15 cellular contexts compared by ENCODE assay signal in genomic region chr13:113062691-113063090, GRCh38. TPM values are rescaled to one million over a fixed set of nuclear protein-coding genes. Genes with fewer than 3 reads are reported as not detected.
DNase-seq lines count a peak whose midpoint lies in the region; ATAC-seq and TF ChIP-seq lines count a peak whose summit lies in the region.
"Had no signal": no experiment of that assay in that cellular context is flagged by ENCODE, and none has a peak within 500 bp of the region (broad histone marks: within the 10 kb centered on the region; RNA-seq: fewer than 3 reads in every experiment).

No MANE protein-coding gene starts in this region.

- ATAC-seq in Right ventricle myocardium inferior (no peak), T-cell (replicated peaks in 1 of 4) (no peak), HG03280 (IDR thresholded peaks at IDR 0.05; ENCODE audit: unreplicated experiment) (no peak)
- ATAC-seq in CD8-positive, alpha-beta T cell = no peak

- H3K23ac ChIP-seq in neuronal stem cell (ENCODE audit: low read depth, low read length, poor library complexity) = peak overlapping the region; percentile 5

- CTCF ChIA-PET in T-cell (lab: Charles Lee) = no interaction called here
- CTCF ChIA-PET in CD8-positive, alpha-beta T cell (lab: Charles Lee) = no interaction called here

- H2AFZ ChIP-seq in neuronal stem cell (ENCODE audit: low read length) = no peak overlapping the region

- TF ChIP-seq POLR2A in suprapubic skin (IDR thresholded peaks at IDR 0.05) = no peak

- no peak overlapping the region for H3K9ac ChIP-seq in neuronal stem cell (ENCODE audit: low read depth, low read length, poor library complexity)

- DNase-seq in Right ventricle myocardium inferior (ENCODE audit: missing footprints) (peak; percentile 31), left ventricle myocardium inferior (no peak), chondrocyte (ENCODE audit: low spot score) (peak; percentile 50), neuronal stem cell (ENCODE audit: low spot score) (no peak), suprapubic skin (ENCODE audit: low spot score in 2 of 2) (peak; percentile 36 to 43), T-cell (no peak)
- no peak for DNase-seq in CD8-positive, alpha-beta T cell
- DNase-seq: Caco-2, GF-D8 had no signal

- WGBS in neuronal stem cell (ENCODE audit: extremely low coverage in 2 of 2, insufficient read length in 2 of 2, insufficient replicate concordance in 1 of 2), 2 donors = no CpG with 5 or more reads among the region's 14 CpGs
- WGBS in suprapubic skin = 93% methylated on average over 13 of the region's 14 CpGs

- no peak overlapping the region for H3K18ac ChIP-seq in neuronal stem cell (ENCODE audit: low read length)

- H3K27me3 Mint-ChIP-seq in chondrocyte (ENCODE audit: low read depth) (no peaks in the 10 kb centered on the region), T-cell (no peaks in the 10 kb centered on the region)
- H3K27me3 Mint-ChIP-seq in CD8-positive, alpha-beta T cell (ENCODE audit: low read depth) = no peaks in the 10 kb centered on the region
- H3K27me3 Mint-ChIP-seq: CD8-positive, alpha-beta memory T cell had no signal

- TF ChIP-seq CTCF in left ventricle myocardium inferior (IDR thresholded peaks at IDR 0.05; ENCODE audit: borderline replicate concordance) (no peak), chondrocyte (IDR thresholded peaks at IDR 0.05) (no peak), suprapubic skin (IDR thresholded peaks at IDR 0.05) (no peak)
- TF ChIP-seq CTCF in CD8-positive, alpha-beta T cell (IDR thresholded peaks at IDR 0.05) = no peak

- H3K4me3 Mint-ChIP-seq in chondrocyte (ENCODE audit: unreplicated experiment) = no peak overlapping the region
- no peak overlapping the region for H3K4me3 Mint-ChIP-seq in T-cell
- no peak overlapping the region for H3K4me3 Mint-ChIP-seq in CD8-positive, alpha-beta T cell
- H3K4me3 Mint-ChIP-seq: CD14-positive monocyte; CD8-positive, alpha-beta memory T cell had no signal

- H2BK5ac ChIP-seq in neuronal stem cell (ENCODE audit: low read length) = no peak overlapping the region

- H3K9me3 Mint-ChIP-seq in chondrocyte (ENCODE audit: low read depth) (no peaks in the 10 kb centered on the region), T-cell (no peaks in the 10 kb centered on the region)
- H3K9me3 Mint-ChIP-seq in CD8-positive, alpha-beta T cell = no peaks in the 10 kb centered on the region
- H3K9me3 Mint-ChIP-seq: CD8-positive, alpha-beta memory T cell had no signal

- H2AK5ac ChIP-seq in neuronal stem cell (ENCODE audit: low read depth, low read length) = no peak overlapping the region

- H3K36me3 Mint-ChIP-seq in chondrocyte (ENCODE audit: low read depth) (peaks cover 2% of the 10 kb centered on the region), T-cell (peaks cover 14% of the 10 kb centered on the region)
- H3K36me3 Mint-ChIP-seq in CD8-positive, alpha-beta T cell = peaks cover 17% of the 10 kb centered on the region
- H3K36me3 Mint-ChIP-seq: CD14-positive monocyte had no signal

- no peak overlapping the region for H2BK12ac ChIP-seq in neuronal stem cell (ENCODE audit: low read length)

- H3K4me2 ChIP-seq in neuronal stem cell (ENCODE audit: insufficient read depth, low read length, poor library complexity, severe bottlenecking) = no peak overlapping the region

- H3K79me1 ChIP-seq in neuronal stem cell (ENCODE audit: low read depth, low read length) = no peaks in the 10 kb centered on the region

- H3K14ac ChIP-seq in neuronal stem cell (ENCODE audit: low read length) = no peak overlapping the region

- H4K91ac ChIP-seq in neuronal stem cell (ENCODE audit: low read depth, low read length, poor library complexity) = no peak overlapping the region

- H2BK120ac ChIP-seq in neuronal stem cell (ENCODE audit: low read depth, low read length) = no peak overlapping the region

- POLR2A ChIA-PET in T-cell (lab: Charles Lee) = no interaction called here
- POLR2A ChIA-PET in CD8-positive, alpha-beta T cell (lab: Charles Lee) = no interaction called here

- H4K8ac ChIP-seq in neuronal stem cell (ENCODE audit: low read depth, low read length) = no peak overlapping the region

- H3K4me1 Mint-ChIP-seq in chondrocyte (ENCODE audit: low read depth) = peaks cover 11% of the 10 kb centered on the region
- no peaks in the 10 kb centered on the region for H3K4me1 Mint-ChIP-seq in T-cell
- H3K4me1 Mint-ChIP-seq in CD8-positive, alpha-beta T cell (ENCODE audit: low read depth) = no peaks in the 10 kb centered on the region
- H3K4me1 Mint-ChIP-seq: CD14-positive monocyte; CD8-positive, alpha-beta memory T cell had no signal

- no peaks in the 10 kb centered on the region for H3K4me1 ChIP-seq in left ventricle myocardium inferior
- H3K4me1 ChIP-seq in neuronal stem cell (ENCODE audit: control insufficient read depth in 2 of 2, insufficient read depth in 1 of 2, low read depth in 1 of 2, low read length in 2 of 2) = peaks cover 0 to 2% of the 10 kb centered on the region in 2 donors
- H3K4me1 ChIP-seq in suprapubic skin = no peaks in the 10 kb centered on the region
- no peaks in the 10 kb centered on the region for H3K4me1 ChIP-seq in CD8-positive, alpha-beta T cell (ENCODE audit: insufficient read depth, low read length)
- H3K4me1 ChIP-seq: Caco-2, HAP-1 had no signal

- peaks cover 22% of the 10 kb centered on the region for H3K36me3 ChIP-seq in left ventricle myocardium inferior
- peaks cover 15 to 17% of the 10 kb centered on the region in 2 donors for H3K36me3 ChIP-seq in neuronal stem cell (replicated peaks in 1 of 2; ENCODE audit: control insufficient read depth in 2 of 2, insufficient read depth in 2 of 2, low read length in 2 of 2)
- peaks cover 36% of the 10 kb centered on the region for H3K36me3 ChIP-seq in suprapubic skin
- H3K36me3 ChIP-seq in CD8-positive, alpha-beta T cell (ENCODE audit: insufficient read depth, low read length) = no peaks in the 10 kb centered on the region
- H3K36me3 ChIP-seq: HAP-1 had no signal

- intact Hi-C loops in Right ventricle myocardium inferior (cut with DNase I) = no loop called here
- intact Hi-C loops in left ventricle myocardium inferior (cut with micrococcal nuclease) = no loop called here
- intact Hi-C loops in CD8-positive, alpha-beta T cell (cut with DNase I, micrococcal nuclease) = no loop called here

- H3K27me3 ChIP-seq in left ventricle myocardium inferior (ENCODE audit: low read depth) = no peaks in the 10 kb centered on the region
- no peaks in the 10 kb centered on the region for H3K27me3 ChIP-seq in neuronal stem cell (ENCODE audit: control insufficient read depth in 3 of 3, insufficient read depth in 3 of 3, low read depth in 1 of 3, low read length in 3 of 3)
- H3K27me3 ChIP-seq in suprapubic skin = no peaks in the 10 kb centered on the region
- no peaks in the 10 kb centered on the region for H3K27me3 ChIP-seq in CD8-positive, alpha-beta T cell (ENCODE audit: insufficient read depth, low read length)

- no peaks in the 10 kb centered on the region for H3K9me3 ChIP-seq in left ventricle myocardium inferior (replicated peaks)
- peaks cover 4 to 8% of the 10 kb centered on the region in 2 donors for H3K9me3 ChIP-seq in neuronal stem cell (replicated peaks in 1 of 2; ENCODE audit: control insufficient read depth in 2 of 2, insufficient read depth in 1 of 2, low read depth in 1 of 2, low read length in 2 of 2)
- H3K9me3 ChIP-seq in suprapubic skin = no peaks in the 10 kb centered on the region
- no peaks in the 10 kb centered on the region for H3K9me3 ChIP-seq in CD8-positive, alpha-beta T cell (ENCODE audit: low read length)
- H3K9me3 ChIP-seq: Caco-2, HAP-1 had no signal

- H2BK15ac ChIP-seq in neuronal stem cell (ENCODE audit: low read length) = no peak overlapping the region

- no peak overlapping the region for H3K4me3 ChIP-seq in left ventricle myocardium inferior
- H3K4me3 ChIP-seq in neuronal stem cell (ENCODE audit: low read length in 2 of 2) = no peak overlapping the region
- H3K4me3 ChIP-seq in suprapubic skin = no peak overlapping the region
- no peak overlapping the region for H3K4me3 ChIP-seq in CD8-positive, alpha-beta T cell (ENCODE audit: low read depth, low read length)
- H3K4me3 ChIP-seq: HAP-1 had no signal

- no peak overlapping the region for H3K4ac ChIP-seq in neuronal stem cell (ENCODE audit: low read length)

- H3K27ac ChIP-seq in left ventricle myocardium inferior (replicated peaks) = no peak overlapping the region
- no peak overlapping the region for H3K27ac ChIP-seq in neuronal stem cell (replicated peaks; ENCODE audit: low read length)
- no peak overlapping the region for H3K27ac ChIP-seq in suprapubic skin
- H3K27ac ChIP-seq in CD8-positive, alpha-beta T cell (ENCODE audit: low read depth, low read length) = no peak overlapping the region
- H3K27ac ChIP-seq: 22Rv1 had no signal

- no peak for TF ChIP-seq EP300 in suprapubic skin (IDR thresholded peaks at IDR 0.05)

- no peak overlapping the region for H3K27ac Mint-ChIP-seq in chondrocyte (ENCODE audit: unreplicated experiment)
- H3K27ac Mint-ChIP-seq in T-cell = no peak overlapping the region
- H3K27ac Mint-ChIP-seq in CD8-positive, alpha-beta T cell = no peak overlapping the region
- H3K27ac Mint-ChIP-seq: CD8-positive, alpha-beta memory T cell had no signal

RNA-seq across cellular contexts. Expression of gene F7, which starts 42.9 kb away (rescaled TPM):
- total RNA-seq in Right ventricle myocardium inferior (not detected), left ventricle myocardium inferior (not detected), chondrocyte (0.34 to 0.85 TPM (median 0.60 TPM) in 3 replicates), suprapubic skin (not detected), T-cell (under 1 TPM in 3 of 5 donors, not detected in 2; 0.13 to 0.23 (median 0.23) TPM)
- polyA plus RNA-seq in neuronal stem cell (2013, experiment 1 of 2) = 0.68 TPM
- polyA plus RNA-seq in neuronal stem cell (2013, experiment 2 of 2) = 0.62 TPM
- total RNA-seq in CD8-positive, alpha-beta T cell = not detected
- total RNA-seq: A673 had no signal
- polyA plus RNA-seq: CD14-positive monocyte had no signal

RNA-seq across cellular contexts. Expression of gene F10, which starts 59.9 kb away (rescaled TPM):
- total RNA-seq in Right ventricle myocardium inferior = 5.2 TPM
- total RNA-seq in left ventricle myocardium inferior = 3.5 TPM
- 1.9 to 2.0 TPM in 2 of 3 replicates, not detected in the other for total RNA-seq in chondrocyte
- 3.9 TPM for polyA plus RNA-seq in neuronal stem cell (2013, experiment 1 of 2)
- polyA plus RNA-seq in neuronal stem cell (2013, experiment 2 of 2) = 3.2 TPM
- 1 to 10 TPM; 4.9 to 7.8 (median 6.7) TPM for total RNA-seq in suprapubic skin
- total RNA-seq in T-cell = not detected
- not detected for total RNA-seq in CD8-positive, alpha-beta T cell
- total RNA-seq: A673; CD8-positive, alpha-beta memory T cell had no signal
- polyA plus RNA-seq: CD14-positive monocyte; CD8-positive, alpha-beta memory T cell had no signal

Comparison
In these comparisons a context has a peak if more than half of its experiments do, and no peak if none do; other contexts are left out.
1. DNase-seq: peak in Right ventricle myocardium inferior (single experiment), chondrocyte (single experiment) and suprapubic skin (2 of 2); none in left ventricle myocardium inferior (single experiment), neuronal stem cell (single experiment), T-cell (0 of 34) and CD8-positive, alpha-beta T cell (0 of 7).